ENCODE assay signal across 2 cellular contexts in the genomic region with DNA sequence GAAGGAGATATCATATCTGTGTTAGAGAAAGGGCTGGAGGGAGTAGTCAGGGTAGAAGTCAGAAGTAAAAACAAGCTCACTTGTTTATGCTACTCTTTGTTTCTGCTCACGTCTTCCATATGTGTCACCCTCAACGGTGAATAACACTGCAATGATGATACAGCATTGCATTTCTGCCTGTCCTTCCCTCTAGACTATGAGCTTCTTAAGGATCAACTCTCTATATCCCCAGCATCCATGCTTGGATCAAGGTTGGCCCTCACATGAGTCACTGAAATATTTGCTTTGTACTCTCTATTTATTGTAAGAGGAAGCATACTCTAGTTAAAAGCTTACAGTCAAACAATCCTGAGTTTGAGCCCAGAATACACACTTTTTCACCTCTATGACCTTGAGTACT.
TF ChIP-seq lines count a peak whose summit lies in the region.

No MANE protein-coding gene starts in this region.

TF ChIP-seq in A549, 52 proteins besides CTCF, POLR2A, EP300 and RAD21 (continued from another document):
- TF ChIP-seq, protein P1, sequence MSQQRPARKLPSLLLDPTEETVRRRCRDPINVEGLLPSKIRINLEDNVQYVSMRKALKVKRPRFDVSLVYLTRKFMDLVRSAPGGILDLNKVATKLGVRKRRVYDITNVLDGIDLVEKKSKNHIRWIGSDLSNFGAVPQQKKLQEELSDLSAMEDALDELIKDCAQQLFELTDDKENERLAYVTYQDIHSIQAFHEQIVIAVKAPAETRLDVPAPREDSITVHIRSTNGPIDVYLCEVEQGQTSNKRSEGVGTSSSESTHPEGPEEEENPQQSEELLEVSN (IDR thresholded peaks at IDR 0.05; ENCODE audit: borderline replicate concordance, low read depth), result no peak
- no peak for TF ChIP-seq ZNF302 (CRISPR knock-in tag; IDR thresholded peaks at IDR 0.05)
- TF ChIP-seq NFE2L2 (conservative IDR thresholded peaks at IDR 0.05; ENCODE audit: low read length), result peak; percentile 47; the same call in 1 of the 2 replicates
- TF ChIP-seq HOXB5 (CRISPR knock-in tag; IDR thresholded peaks at IDR 0.05), result 0 out of 2 replicates have a peak, but pooled peaks have one; percentile 35
- no peak for TF ChIP-seq TFCP2L1 (CRISPR knock-in tag; IDR thresholded peaks at IDR 0.05)
- no peak for TF ChIP-seq PHF8 (IDR thresholded peaks at IDR 0.05; ENCODE audit: borderline replicate concordance, low read depth)
- no peak for TF ChIP-seq NPAS2 (CRISPR knock-in tag; IDR thresholded peaks at IDR 0.05; ENCODE audit: borderline replicate concordance)
- 0 out of 3 replicates have a peak, but pooled peaks have one; percentile 32 for TF ChIP-seq SMC3 (IDR thresholded peaks at IDR 0.05)
- no peak for TF ChIP-seq ZSCAN20 (CRISPR knock-in tag; IDR thresholded peaks at IDR 0.05)
- no peak for TF ChIP-seq PBX3 (IDR thresholded peaks at IDR 0.05)
- no peak for TF ChIP-seq POLR2AphosphoS2 (conservative IDR thresholded peaks at IDR 0.05; ENCODE audit: low read length)
- peak; percentile 24; the same call in 1 of the 2 replicates for TF ChIP-seq FOSL2 (IDR thresholded peaks at IDR 0.05)
- TF ChIP-seq FOSL2 (CRISPR knock-in tag; IDR thresholded peaks at IDR 0.05), result peak; percentile 71
- no peak for TF ChIP-seq CBX2 (IDR thresholded peaks at IDR 0.05; ENCODE audit: borderline replicate concordance, low read depth)
- TF ChIP-seq JUNB (IDR thresholded peaks at IDR 0.05), result peak; percentile 62
- no peak for TF ChIP-seq HOXB13 (CRISPR knock-in tag; IDR thresholded peaks at IDR 0.05; ENCODE audit: low read depth)

TF ChIP-seq in GM23338, 12 proteins besides CTCF, POLR2A, EP300 and RAD21 (continued from another document):
- TF ChIP-seq, protein P2, sequence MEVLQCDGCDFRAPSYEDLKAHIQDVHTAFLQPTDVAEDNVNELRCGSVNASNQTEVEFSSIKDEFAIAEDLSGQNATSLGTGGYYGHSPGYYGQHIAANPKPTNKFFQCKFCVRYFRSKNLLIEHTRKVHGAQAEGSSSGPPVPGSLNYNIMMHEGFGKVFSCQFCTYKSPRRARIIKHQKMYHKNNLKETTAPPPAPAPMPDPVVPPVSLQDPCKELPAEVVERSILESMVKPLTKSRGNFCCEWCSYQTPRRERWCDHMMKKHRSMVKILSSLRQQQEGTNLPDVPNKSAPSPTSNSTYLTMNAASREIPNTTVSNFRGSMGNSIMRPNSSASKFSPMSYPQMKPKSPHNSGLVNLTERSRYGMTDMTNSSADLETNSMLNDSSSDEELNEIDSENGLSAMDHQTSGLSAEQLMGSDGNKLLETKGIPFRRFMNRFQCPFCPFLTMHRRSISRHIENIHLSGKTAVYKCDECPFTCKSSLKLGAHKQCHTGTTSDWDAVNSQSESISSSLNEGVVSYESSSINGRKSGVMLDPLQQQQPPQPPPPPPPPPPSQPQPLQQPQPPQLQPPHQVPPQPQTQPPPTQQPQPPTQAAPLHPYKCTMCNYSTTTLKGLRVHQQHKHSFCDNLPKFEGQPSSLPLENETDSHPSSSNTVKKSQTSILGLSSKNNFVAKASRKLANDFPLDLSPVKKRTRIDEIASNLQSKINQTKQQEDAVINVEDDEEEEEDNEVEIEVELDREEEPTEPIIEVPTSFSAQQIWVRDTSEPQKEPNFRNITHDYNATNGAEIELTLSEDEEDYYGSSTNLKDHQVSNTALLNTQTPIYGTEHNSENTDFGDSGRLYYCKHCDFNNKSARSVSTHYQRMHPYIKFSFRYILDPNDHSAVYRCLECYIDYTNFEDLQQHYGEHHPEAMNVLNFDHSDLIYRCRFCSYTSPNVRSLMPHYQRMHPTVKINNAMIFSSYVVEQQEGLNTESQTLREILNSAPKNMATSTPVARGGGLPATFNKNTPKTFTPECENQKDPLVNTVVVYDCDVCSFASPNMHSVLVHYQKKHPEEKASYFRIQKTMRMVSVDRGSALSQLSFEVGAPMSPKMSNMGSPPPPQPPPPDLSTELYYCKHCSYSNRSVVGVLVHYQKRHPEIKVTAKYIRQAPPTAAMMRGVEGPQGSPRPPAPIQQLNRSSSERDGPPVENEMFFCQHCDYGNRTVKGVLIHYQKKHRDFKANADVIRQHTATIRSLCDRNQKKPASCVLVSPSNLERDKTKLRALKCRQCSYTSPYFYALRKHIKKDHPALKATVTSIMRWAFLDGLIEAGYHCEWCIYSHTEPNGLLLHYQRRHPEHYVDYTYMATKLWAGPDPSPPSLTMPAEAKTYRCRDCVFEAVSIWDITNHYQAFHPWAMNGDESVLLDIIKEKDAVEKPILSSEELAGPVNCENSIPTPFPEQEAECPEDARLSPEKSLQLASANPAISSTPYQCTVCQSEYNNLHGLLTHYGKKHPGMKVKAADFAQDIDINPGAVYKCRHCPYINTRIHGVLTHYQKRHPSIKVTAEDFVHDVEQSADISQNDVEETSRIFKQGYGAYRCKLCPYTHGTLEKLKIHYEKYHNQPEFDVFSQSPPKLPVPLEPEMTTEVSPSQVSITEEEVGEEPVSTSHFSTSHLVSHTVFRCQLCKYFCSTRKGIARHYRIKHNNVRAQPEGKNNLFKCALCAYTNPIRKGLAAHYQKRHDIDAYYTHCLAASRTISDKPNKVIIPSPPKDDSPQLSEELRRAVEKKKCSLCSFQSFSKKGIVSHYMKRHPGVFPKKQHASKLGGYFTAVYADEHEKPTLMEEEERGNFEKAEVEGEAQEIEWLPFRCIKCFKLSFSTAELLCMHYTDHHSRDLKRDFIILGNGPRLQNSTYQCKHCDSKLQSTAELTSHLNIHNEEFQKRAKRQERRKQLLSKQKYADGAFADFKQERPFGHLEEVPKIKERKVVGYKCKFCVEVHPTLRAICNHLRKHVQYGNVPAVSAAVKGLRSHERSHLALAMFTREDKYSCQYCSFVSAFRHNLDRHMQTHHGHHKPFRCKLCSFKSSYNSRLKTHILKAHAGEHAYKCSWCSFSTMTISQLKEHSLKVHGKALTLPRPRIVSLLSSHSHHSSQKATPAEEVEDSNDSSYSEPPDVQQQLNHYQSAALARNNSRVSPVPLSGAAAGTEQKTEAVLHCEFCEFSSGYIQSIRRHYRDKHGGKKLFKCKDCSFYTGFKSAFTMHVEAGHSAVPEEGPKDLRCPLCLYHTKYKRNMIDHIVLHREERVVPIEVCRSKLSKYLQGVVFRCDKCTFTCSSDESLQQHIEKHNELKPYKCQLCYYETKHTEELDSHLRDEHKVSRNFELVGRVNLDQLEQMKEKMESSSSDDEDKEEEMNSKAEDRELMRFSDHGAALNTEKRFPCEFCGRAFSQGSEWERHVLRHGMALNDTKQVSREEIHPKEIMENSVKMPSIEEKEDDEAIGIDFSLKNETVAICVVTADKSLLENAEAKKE (CRISPR knock-in tag; IDR thresholded peaks at IDR 0.05), result no peak
- TF ChIP-seq CREB1 (CRISPR knock-in tag; IDR thresholded peaks at IDR 0.05; ENCODE audit: low read depth), result no peak
- TF ChIP-seq JUNB (IDR thresholded peaks at IDR 0.05; ENCODE audit: unreplicated experiment), result no peak
- no peak for TF ChIP-seq EZH2 (IDR thresholded peaks at IDR 0.05; ENCODE audit: low read depth, unreplicated experiment)
- no peak for TF ChIP-seq STAT1 (IDR thresholded peaks at IDR 0.05; ENCODE audit: unreplicated experiment)
- TF ChIP-seq NANOG (IDR thresholded peaks at IDR 0.05; ENCODE audit: borderline replicate concordance), result no peak
- TF ChIP-seq POLR2AphosphoS5 (IDR thresholded peaks at IDR 0.05; ENCODE audit: low read depth), result no peak
- no peak for TF ChIP-seq EZH2phosphoT487 (IDR thresholded peaks at IDR 0.05; ENCODE audit: unreplicated experiment)
- no peak for TF ChIP-seq ZNF331 (CRISPR knock-in tag; IDR thresholded peaks at IDR 0.05; ENCODE audit: low read depth)
- TF ChIP-seq ZNF114 (CRISPR knock-in tag; IDR thresholded peaks at IDR 0.05), result no peak
- TF ChIP-seq REST (IDR thresholded peaks at IDR 0.05; ENCODE audit: unreplicated experiment), result no peak
